In genomic region chr7:151126500-151127137, GRCh38 we compare ENCODE assay signal across 23 cellular contexts. TPM values are rescaled to one million over a fixed set of nuclear protein-coding genes. Genes with fewer than 3 reads are reported as not detected.
DNase-seq lines count a peak whose midpoint lies in the region; ATAC-seq and TF ChIP-seq lines count a peak whose summit lies in the region.
"Had no signal": no experiment of that assay in that cellular context is flagged by ENCODE, and none has a peak within 500 bp of the region (broad histone marks: within the 10 kb centered on the region; RNA-seq: fewer than 3 reads in every experiment).

No MANE protein-coding gene starts in this region.

- in situ Hi-C loops in transverse colon (cut with MboI; ENCODE audit: low pct_ligation_motif_present in 1 of 4, low pct_unique_long_range_greater_than_20kb in 1 of 4, low sequenced_read_pairs in 3 of 4): loop anchor here in 2 of 4 donors (5.0 to 10.0 kb wide), 2 partner anchors 46 to 48 kb away; no protein-coding TSS in a partner anchor

- TF ChIP-seq POLR2A in transverse colon (IDR thresholded peaks at IDR 0.05): peak; percentile 5

- POLR2A ChIA-PET in WTC11 (lab: Charles Lee): interaction anchor here (1.7 kb wide), 1 partner anchor 101 kb away, joined by 7 read pairs; the partner anchor contains the start of gene ABCF2

- 39% methylated on average over 14 of the region's 17 CpGs; no CpG with 5 or more reads in 1 of the 2 donors for WGBS in transverse colon (ENCODE audit: low coverage in 1 of 2), 2 donors

- no peak for TF ChIP-seq EP300 in transverse colon (IDR thresholded peaks at IDR 0.05; ENCODE audit: low read depth)

- no peak for ATAC-seq in Right ventricle myocardium inferior
- no peak for ATAC-seq in left cardiac atrium
- ATAC-seq in WTC11: no peak
- ATAC-seq: A549; PC-3; stimulated activated naive CD8-positive, alpha-beta T cell treated with anti-CD3 and anti-CD28 coated beads, Interleukin-15, amount 100 ng/mL, for 72 hours had no signal

- no peaks in the 10 kb centered on the region for H3K27me3 ChIP-seq in transverse colon
- H3K27me3 ChIP-seq: neutrophil had no signal

- H3K4me1 ChIP-seq in transverse colon: peaks cover 0 to 25% (median 19%) of the 10 kb centered on the region in 4 donors
- H3K4me1 ChIP-seq: A549, HAP-1 had no signal

- H3K4me1 Mint-ChIP-seq in WTC11: peaks cover 31% of the 10 kb centered on the region
- H3K4me1 Mint-ChIP-seq: CD14-positive monocyte had no signal

- H3K36me3 Mint-ChIP-seq in WTC11: peaks cover 18% of the 10 kb centered on the region

- H3K4me3 Mint-ChIP-seq in WTC11: peak overlapping the region; percentile 83
- H3K4me3 Mint-ChIP-seq: CD14-positive monocyte; central memory CD8-positive, alpha-beta T cell; stimulated activated naive CD8-positive, alpha-beta T cell treated with anti-CD3 and anti-CD28 coated beads, Interleukin-15, amount 100 ng/mL, for 72 hours had no signal

- peak; percentile 42 for DNase-seq in Right ventricle myocardium inferior (ENCODE audit: missing footprints)
- DNase-seq in left cardiac atrium: no peak
- DNase-seq in WTC11 (ENCODE audit: low spot score): no peak
- peak; percentile 15 for DNase-seq in left kidney (ENCODE audit: low read depth, low spot score)
- peak; percentile 77 for DNase-seq in transverse colon
- DNase-seq in NCI-H1436 treated with DMSO at 0.1 percent for 48 hours (lab: John Stamatoyannopoulos, UW): no peak
- DNase-seq in hippocampal formation (lab: John Stamatoyannopoulos, UW): no peak
- no peak for DNase-seq in SK-N-DZ (ENCODE audit: low spot score)
- DNase-seq: activated CD8-positive, alpha-beta memory T cell treated with anti-CD3 and anti-CD28 coated beads, Interleukin-2, amount 50 U/mL, for 48 hours; NCI-H1930; NCI-H524 treated with DMSO at 0.1 percent for 48 hours; PC-3; stimulated activated naive CD8-positive, alpha-beta T cell treated with anti-CD3 and anti-CD28 coated beads, Interleukin-15, amount 100 ng/mL, for 72 hours had no signal

- H3K27ac ChIP-seq in transverse colon: peak overlapping the region in 3 of 4 donors; percentile 68 to 80 (median 73)
- H3K27ac ChIP-seq: A549, neutrophil had no signal

- CTCF ChIA-PET in WTC11 (lab: Charles Lee): interaction anchor here (0.6 to 4.2 kb wide), 7 partner anchors 11 to 101 kb away, joined by 3 to 65 read pairs (median 6); partner anchors contain the start of gene ABCF2

- intact Hi-C loops in Right ventricle myocardium inferior (cut with DNase I): no loop called here
- intact Hi-C loops in left cardiac atrium (cut with DNase I): loop anchor here in 1 of 2 donors (5.0 kb wide), 1 partner anchor 176 kb away; no protein-coding TSS in a partner anchor
- intact Hi-C loops in transverse colon (cut with DNase I; ENCODE audit: low total_unique reads): loop anchor here (10.0 kb wide), 1 partner anchor 178 kb away; no protein-coding TSS in a partner anchor

- peaks cover 5% of the 10 kb centered on the region; the same call in 1 of the 2 replicates for H3K27me3 Mint-ChIP-seq in WTC11 (ENCODE audit: low read depth)
- H3K27me3 Mint-ChIP-seq: central memory CD8-positive, alpha-beta T cell; stimulated activated naive CD8-positive, alpha-beta T cell treated with anti-CD3 and anti-CD28 coated beads, Interleukin-15, amount 100 ng/mL, for 72 hours had no signal

- H3K27ac Mint-ChIP-seq in WTC11: no peak overlapping the region
- H3K27ac Mint-ChIP-seq: stimulated activated naive CD8-positive, alpha-beta T cell treated with anti-CD3 and anti-CD28 coated beads, Interleukin-15, amount 100 ng/mL, for 72 hours had no signal

- peak overlapping the region in 1 of 4 donors; percentile 49 for H3K4me3 ChIP-seq in transverse colon
- H3K4me3 ChIP-seq: A549, HAP-1, lung had no signal

- TF ChIP-seq CTCF in WTC11 (IDR thresholded peaks at IDR 0.05): no peak
- TF ChIP-seq CTCF in transverse colon (IDR thresholded peaks at IDR 0.05): no peak

- H3K36me3 ChIP-seq in transverse colon: peaks cover 0 to 10% (median 4%) of the 10 kb centered on the region in 4 donors

- no peaks in the 10 kb centered on the region for H3K9me3 ChIP-seq in transverse colon
- H3K9me3 ChIP-seq: A549, HAP-1, neutrophil had no signal

- no peaks in the 10 kb centered on the region for H3K9me3 Mint-ChIP-seq in WTC11
- H3K9me3 Mint-ChIP-seq: central memory CD8-positive, alpha-beta T cell; stimulated activated naive CD8-positive, alpha-beta T cell treated with anti-CD3 and anti-CD28 coated beads, Interleukin-15, amount 100 ng/mL, for 72 hours had no signal

TF ChIP-seq in WTC11, 78 proteins besides CTCF, POLR2A, EP300 and RAD21:
- no peak for TF ChIP-seq ZBTB21 (CRISPR knock-in tag; IDR thresholded peaks at IDR 0.05; ENCODE audit: borderline replicate concordance)
- TF ChIP-seq OVOL2 (CRISPR knock-in tag; IDR thresholded peaks at IDR 0.05; ENCODE audit: borderline replicate concordance): no peak

RNA-seq across cellular contexts. Expression of gene AGAP3, which starts 40.3 kb away (rescaled TPM):
- total RNA-seq in Right ventricle myocardium inferior: 57.4 TPM
- 10 to 100 TPM; 53.0 to 61.5 TPM for total RNA-seq in left cardiac atrium
- total RNA-seq in WTC11 (2021): 107 to 163 TPM (median 113 TPM) in 3 replicates
- 10 to 100 TPM; 54.9 to 74.4 (median 63.8) TPM for total RNA-seq in transverse colon
- polyA plus RNA-seq in SK-N-DZ (2014; cell fraction: cytosol; rRNA removed): 80.0 and 92.9 TPM in 2 replicates
- 195 and 220 TPM in 2 replicates for polyA plus RNA-seq in SK-N-DZ (2014; cell fraction: nucleus; rRNA removed)

RNA-seq across cellular contexts. Expression of gene GBX1, which starts 40.9 kb away (rescaled TPM):
- 2.4 TPM for total RNA-seq in Right ventricle myocardium inferior
- under 1 TPM in 1 of 2 donors, not detected in 1; 0.56 TPM for total RNA-seq in left cardiac atrium
- total RNA-seq in WTC11 (2021): 0.27 to 0.55 TPM in 2 of 3 replicates, not detected in the other
- not detected for total RNA-seq in transverse colon
- polyA plus RNA-seq in SK-N-DZ (2014; cell fraction: cytosol; rRNA removed): not detected in 2 replicates
- polyA plus RNA-seq in SK-N-DZ (2014; cell fraction: nucleus; rRNA removed): not detected in 2 replicates
- total RNA-seq: fibroblast of villous mesenchyme, lung, M059J, PC-3, SK-MEL-5, urinary bladder had no signal
- polyA plus RNA-seq: A549, CD14-positive monocyte, lung, urinary bladder had no signal

RNA-seq across cellular contexts. Expression of gene TMUB1, which starts 43.3 kb away (rescaled TPM):
- total RNA-seq in Right ventricle myocardium inferior: 35.5 TPM
- 10 to 100 TPM; 36.3 to 37.9 TPM for total RNA-seq in left cardiac atrium
- 61.3 to 72.8 TPM (median 62.5 TPM) in 3 replicates for total RNA-seq in WTC11 (2021)
- 100 to 1,000 TPM in 1 of 4 donors, 10 to 100 TPM in 3; 67.5 to 105 (median 85.9) TPM for total RNA-seq in transverse colon
- polyA plus RNA-seq in SK-N-DZ (2014; cell fraction: cytosol; rRNA removed): 52.2 and 58.3 TPM in 2 replicates
- polyA plus RNA-seq in SK-N-DZ (2014; cell fraction: nucleus; rRNA removed): 59.4 and 92.4 TPM in 2 replicates

RNA-seq across cellular contexts. Expression of gene FASTK, which starts 46.0 kb away (rescaled TPM):
- total RNA-seq in Right ventricle myocardium inferior (79.2 TPM), left cardiac atrium (10 to 100 TPM; 62.9 to 73.2 TPM), WTC11 (2021) (62.1 to 70.2 TPM (median 67.7 TPM) in 3 replicates), transverse colon (100 to 1,000 TPM; 121 to 241 (median 144) TPM)
- 55.5 and 82.6 TPM in 2 replicates for polyA plus RNA-seq in SK-N-DZ (2014; cell fraction: cytosol; rRNA removed)
- polyA plus RNA-seq in SK-N-DZ (2014; cell fraction: nucleus; rRNA removed): 652 and 657 TPM in 2 replicates

Comparison
In these comparisons a context has a peak if more than half of its experiments do, and no peak if none do; other contexts are left out.
1. DNase-seq: peak in Right ventricle myocardium inferior (single experiment), left kidney (single experiment) and transverse colon (single experiment); none in left cardiac atrium (single experiment), WTC11 (single experiment), NCI-H1436 treated with DMSO at 0.1 percent for 48 hours (single experiment), hippocampal formation (0 of 2) and SK-N-DZ (single experiment).